In genomic region chr9:16515879-16516289, GRCh38 we compare ENCODE assay signal across 12 cellular contexts.
DNase-seq lines count a peak whose midpoint lies in the region; ATAC-seq and TF ChIP-seq lines count a peak whose summit lies in the region.
"Had no signal": no experiment of that assay in that cellular context is flagged by ENCODE, and none has a peak within 500 bp of the region (broad histone marks: within the 10 kb centered on the region; RNA-seq: fewer than 3 reads in every experiment).

No MANE protein-coding gene starts in this region.

- peaks cover 56% of the 10 kb centered on the region for H3K4me1 Mint-ChIP-seq in nephron
- H3K4me1 Mint-ChIP-seq: activated naive CD4-positive, alpha-beta T cell treated with anti-CD3 and anti-CD28 coated beads, Interleukin-2, amount 10 ng/mL, durations not matched to agents 7 days and 5 days; CD4-positive, CD25-positive, alpha-beta regulatory T cell had no signal

- H3K4me3 ChIP-seq in fibroblast of pulmonary artery (replicated peaks; ENCODE audit: low read depth, low read length): no peak overlapping the region
- H3K4me3 ChIP-seq in MG63: no peak overlapping the region

- H3K36me3 Mint-ChIP-seq in nephron (ENCODE audit: low read depth): peaks cover 3% of the 10 kb centered on the region
- H3K36me3 Mint-ChIP-seq: activated naive CD4-positive, alpha-beta T cell treated with anti-CD3 and anti-CD28 coated beads, Interleukin-2, amount 10 ng/mL, durations not matched to agents 7 days and 5 days; CD4-positive, CD25-positive, alpha-beta regulatory T cell had no signal

- DNase-seq in AG08395 (ENCODE audit: low spot score) (peak; percentile 63), NCI-H526 treated with DMSO at 0.1 percent for 48 hours (lab: John Stamatoyannopoulos, UW) (peak; percentile 78), fibroblast of pulmonary artery (ENCODE audit: low read depth) (peak; percentile 86), NCI-H2029 (lab: John Stamatoyannopoulos, UW) (no peak), MG63 (no peak)
- DNase-seq in stimulated activated CD4-positive, alpha-beta T cell treated with anti-CD3 and anti-CD28 coated beads, Interleukin-4, amount 100 ng/mL, for 4 hours: no peak
- DNase-seq: activated naive CD4-positive, alpha-beta T cell treated with anti-CD3 and anti-CD28 coated beads, Interleukin-2, amount 10 ng/mL, durations not matched to agents 7 days and 5 days; CD4-positive, CD25-positive, alpha-beta regulatory T cell; NCI-H1417 had no signal

- H3K9me3 Mint-ChIP-seq in nephron: no peaks in the 10 kb centered on the region

- no peaks in the 10 kb centered on the region for H3K27me3 ChIP-seq in MG63

- TF ChIP-seq CTCF in fibroblast of pulmonary artery (IDR thresholded peaks at IDR 0.05; ENCODE audit: low read length, missing control alignments) (no peak), nephron (IDR thresholded peaks at IDR 0.05; ENCODE audit: unreplicated experiment in 3 of 3) (no peak)

- no peaks in the 10 kb centered on the region for H3K27me3 Mint-ChIP-seq in nephron (ENCODE audit: low read depth)
- H3K27me3 Mint-ChIP-seq: activated naive CD4-positive, alpha-beta T cell treated with anti-CD3 and anti-CD28 coated beads, Interleukin-2, amount 10 ng/mL, durations not matched to agents 7 days and 5 days; CD4-positive, CD25-positive, alpha-beta regulatory T cell had no signal

- H3K9me3 ChIP-seq in MG63: no peaks in the 10 kb centered on the region

- ATAC-seq in GM21526 (IDR thresholded peaks at IDR 0.05; ENCODE audit: low FRiP score, unreplicated experiment): no peak

- H3K4me3 Mint-ChIP-seq in nephron: peak overlapping the region in 1 of 3 experiments; percentile 17
- H3K4me3 Mint-ChIP-seq: activated naive CD4-positive, alpha-beta T cell treated with anti-CD3 and anti-CD28 coated beads, Interleukin-2, amount 10 ng/mL, durations not matched to agents 7 days and 5 days; CD4-positive, CD25-positive, alpha-beta regulatory T cell; T-helper 2 cell treated with Interferon-gamma antibody and Interleukin-4, amounts not matched to agents 5 μg/mL and 100 μg/mL, for 36 hours had no signal

- peak overlapping the region; percentile 93 to 98 (median 95) for H3K27ac Mint-ChIP-seq in nephron
- H3K27ac Mint-ChIP-seq: activated naive CD4-positive, alpha-beta T cell treated with anti-CD3 and anti-CD28 coated beads, Interleukin-2, amount 10 ng/mL, durations not matched to agents 7 days and 5 days; CD4-positive, CD25-positive, alpha-beta regulatory T cell; T-helper 2 cell treated with Interferon-gamma antibody and Interleukin-4, amounts not matched to agents 5 μg/mL and 100 μg/mL, for 36 hours had no signal

- H3K36me3 ChIP-seq in MG63: no peaks in the 10 kb centered on the region

Comparison
In these comparisons a context has a peak if more than half of its experiments do, and no peak if none do; other contexts are left out.
1. DNase-seq: peak in AG08395 (single experiment), NCI-H526 treated with DMSO at 0.1 percent for 48 hours (single experiment) and fibroblast of pulmonary artery (single experiment); none in stimulated activated CD4-positive, alpha-beta T cell treated with anti-CD3 and anti-CD28 coated beads, Interleukin-4, amount 100 ng/mL, for 4 hours (0 of 2), NCI-H2029 (single experiment) and MG63 (single experiment).